8 cellular contexts compared by ENCODE assay signal in genomic region chr10:127196227-127196954, GRCh38. TPM values are rescaled to one million over a fixed set of nuclear protein-coding genes. Genes with fewer than 3 reads are reported as not detected.
DNase-seq lines count a peak whose midpoint lies in the region; ATAC-seq and TF ChIP-seq lines count a peak whose summit lies in the region.

INSYN2A (minus strand) TSS chr10:127196591; CDS start chr10:127176395, 20,196 bp downstream.

- H3K36me3 ChIP-seq in right lobe of liver = no peaks in the 10 kb centered on the region
- no peaks in the 10 kb centered on the region for H3K36me3 ChIP-seq in upper lobe of left lung

- peak within 1 kb of the TSS; percentile 35 for H3K4me3 Mint-ChIP-seq in activated CD4-positive, alpha-beta T cell treated with anti-CD3 and anti-CD28 coated beads for 36 hours
- no peak within 1 kb of the TSS for H3K4me3 Mint-ChIP-seq in activated CD8-positive, alpha-beta memory T cell treated with anti-CD3 and anti-CD28 coated beads, Interleukin-2, amount 10 ng/mL, durations not matched to agents 7 days and 5 days

- POLR2A ChIA-PET in activated CD4-positive, alpha-beta T cell treated with anti-CD3 and anti-CD28 coated beads for 36 hours (lab: Charles Lee) = no interaction called here

- peaks cover 0 to 13% (median 0%) of the 10 kb centered on the region in 4 donors for H3K4me1 ChIP-seq in right lobe of liver
- peaks cover 14 to 30% (median 15%) of the 10 kb centered on the region in 4 donors for H3K4me1 ChIP-seq in upper lobe of left lung

- no peaks in the 10 kb centered on the region for H3K9me3 ChIP-seq in right lobe of liver
- no peaks in the 10 kb centered on the region for H3K9me3 ChIP-seq in upper lobe of left lung

- H3K4me1 Mint-ChIP-seq in activated CD4-positive, alpha-beta T cell treated with anti-CD3 and anti-CD28 coated beads for 36 hours = peaks cover 2% of the 10 kb centered on the region
- peaks cover 2% of the 10 kb centered on the region for H3K4me1 Mint-ChIP-seq in activated CD8-positive, alpha-beta memory T cell treated with anti-CD3 and anti-CD28 coated beads, Interleukin-2, amount 10 ng/mL, durations not matched to agents 7 days and 5 days

- 42% methylated on average over 14 of the region's 89 CpGs for WGBS in right lobe of liver (ENCODE audit: insufficient coverage, low coverage, low lambda C conversion rate, missing lambda C conversion rate)
- 7 to 39% methylated on average over 12 to 21 of the region's 89 CpGs for WGBS in upper lobe of left lung, 2 donors

- peaks cover 31% of the 10 kb centered on the region for H3K27me3 Mint-ChIP-seq in activated CD4-positive, alpha-beta T cell treated with anti-CD3 and anti-CD28 coated beads for 36 hours
- H3K27me3 Mint-ChIP-seq in activated CD8-positive, alpha-beta memory T cell treated with anti-CD3 and anti-CD28 coated beads, Interleukin-2, amount 10 ng/mL, durations not matched to agents 7 days and 5 days = peaks cover 26% of the 10 kb centered on the region

- CTCF ChIA-PET in activated CD4-positive, alpha-beta T cell treated with anti-CD3 and anti-CD28 coated beads for 36 hours (lab: Charles Lee) = no interaction called here
- CTCF ChIA-PET in activated CD8-positive, alpha-beta memory T cell treated with anti-CD3 and anti-CD28 coated beads, Interleukin-2, amount 10 ng/mL, durations not matched to agents 7 days and 5 days (lab: Charles Lee) = no interaction called here

- no peaks in the 10 kb centered on the region for H3K9me3 Mint-ChIP-seq in activated CD4-positive, alpha-beta T cell treated with anti-CD3 and anti-CD28 coated beads for 36 hours (ENCODE audit: low read depth)
- H3K9me3 Mint-ChIP-seq in activated CD8-positive, alpha-beta memory T cell treated with anti-CD3 and anti-CD28 coated beads, Interleukin-2, amount 10 ng/mL, durations not matched to agents 7 days and 5 days (ENCODE audit: low read depth) = no peaks in the 10 kb centered on the region

- H3K27ac ChIP-seq in right lobe of liver (no peak within 1 kb of the TSS), upper lobe of left lung (no peak within 1 kb of the TSS)

- no peaks in the 10 kb centered on the region for H3K36me3 Mint-ChIP-seq in activated CD4-positive, alpha-beta T cell treated with anti-CD3 and anti-CD28 coated beads for 36 hours (ENCODE audit: low read depth)
- H3K36me3 Mint-ChIP-seq in activated CD8-positive, alpha-beta memory T cell treated with anti-CD3 and anti-CD28 coated beads, Interleukin-2, amount 10 ng/mL, durations not matched to agents 7 days and 5 days = no peaks in the 10 kb centered on the region

- TF ChIP-seq CTCF in choroid plexus epithelial cell (conservative IDR thresholded peaks at IDR 0.05; ENCODE audit: low read depth, low read length) (peak; percentile 49), right lobe of liver (IDR thresholded peaks at IDR 0.05) (no peak), upper lobe of left lung (IDR thresholded peaks at IDR 0.05) (no peak)

- peak; percentile 26 for DNase-seq in activated CD4-positive, alpha-beta T cell treated with anti-CD3 and anti-CD28 coated beads for 36 hours
- DNase-seq in activated CD4-positive, alpha-beta T cell treated with anti-CD3 and anti-CD28 coated beads, Interleukin-2, amount 50 U/mL, for 4 hours = no peak
- DNase-seq in choroid plexus epithelial cell (ENCODE audit: low read depth) = peak; percentile 48
- peak in 1 of 3 donors; percentile 38 for DNase-seq in right lobe of liver
- DNase-seq in upper lobe of left lung = peak in 1 of 2 donors; percentile 83
- DNase-seq in NCI-H1105 treated with DMSO at 0.1 percent for 48 hours (lab: John Stamatoyannopoulos, UW) = no peak
- DNase-seq in AML-193 (lab: John Stamatoyannopoulos, UW) = no peak
- no peak for DNase-seq in activated CD8-positive, alpha-beta memory T cell treated with anti-CD3 and anti-CD28 coated beads, Interleukin-2, amount 10 ng/mL, durations not matched to agents 7 days and 5 days

- TF ChIP-seq EP300 in upper lobe of left lung (IDR thresholded peaks at IDR 0.05) = no peak

- no peaks in the 10 kb centered on the region for H3K27me3 ChIP-seq in right lobe of liver
- H3K27me3 ChIP-seq in upper lobe of left lung = peaks cover 0 to 8% (median 3%) of the 10 kb centered on the region in 4 donors

- peak within 1 kb of the TSS; percentile 52 for H3K4me3 ChIP-seq in choroid plexus epithelial cell (ENCODE audit: low read depth, low read length)
- H3K4me3 ChIP-seq in right lobe of liver = peak within 1 kb of the TSS; percentile 23 to 41 (median 29)
- H3K4me3 ChIP-seq in upper lobe of left lung = peak within 1 kb of the TSS; percentile 19 to 50 (median 43)

- TF ChIP-seq POLR2A in right lobe of liver (IDR thresholded peaks at IDR 0.05) (no peak), upper lobe of left lung (IDR thresholded peaks at IDR 0.05) (no peak)

- intact Hi-C loops in activated CD4-positive, alpha-beta T cell treated with anti-CD3 and anti-CD28 coated beads for 36 hours (cut with DNase I, micrococcal nuclease) = no loop called here
- intact Hi-C loops in right lobe of liver (cut with DNase I) = no loop called here

- no peak within 1 kb of the TSS for H3K27ac Mint-ChIP-seq in activated CD4-positive, alpha-beta T cell treated with anti-CD3 and anti-CD28 coated beads for 36 hours
- H3K27ac Mint-ChIP-seq in activated CD8-positive, alpha-beta memory T cell treated with anti-CD3 and anti-CD28 coated beads, Interleukin-2, amount 10 ng/mL, durations not matched to agents 7 days and 5 days = no peak within 1 kb of the TSS

- ATAC-seq in activated CD4-positive, alpha-beta T cell treated with anti-CD3 and anti-CD28 coated beads for 36 hours = no peak
- ATAC-seq in right lobe of liver = peak; percentile 27 to 56 (median 52)
- ATAC-seq in upper lobe of left lung (ENCODE audit: low FRiP score in 2 of 2) = peak in 1 of 2 donors; percentile 64
- no peak for ATAC-seq in activated CD8-positive, alpha-beta memory T cell treated with anti-CD3 and anti-CD28 coated beads, Interleukin-2, amount 10 ng/mL, durations not matched to agents 7 days and 5 days

RNA-seq across cellular contexts. Expression of gene INSYN2A, which starts in this region (rescaled TPM):
- not detected for total RNA-seq in activated CD4-positive, alpha-beta T cell treated with anti-CD3 and anti-CD28 coated beads for 36 hours
- not detected for total RNA-seq in right lobe of liver
- total RNA-seq in upper lobe of left lung = 1 to 10 TPM in 2 of 6 donors, under 1 TPM in 2, not detected in 2; 0.26 to 2.7 (median 0.69) TPM
- not detected for total RNA-seq in activated CD8-positive, alpha-beta memory T cell treated with anti-CD3 and anti-CD28 coated beads, Interleukin-2, amount 10 ng/mL, durations not matched to agents 7 days and 5 days

Comparison
In these comparisons a context has a peak if more than half of its experiments do, and no peak if none do; other contexts are left out.
1. Peak in DNase-seq in activated CD4-positive, alpha-beta T cell treated with anti-CD3 and anti-CD28 coated beads for 36 hours; RNA of the gene not detected or under 1 TPM.
2. Peak in ATAC-seq and H3K4me3 ChIP-seq in right lobe of liver; RNA of the gene not detected or under 1 TPM.